Comparison of ENCODE assay signal across 9 cellular contexts in genomic region chr1:44485229-44485932, GRCh38.
DNase-seq lines count a peak whose midpoint lies in the region; ATAC-seq and TF ChIP-seq lines count a peak whose summit lies in the region.
"Had no signal": no experiment of that assay in that cellular context is flagged by ENCODE, and none has a peak within 500 bp of the region (broad histone marks: within the 10 kb centered on the region; RNA-seq: fewer than 3 reads in every experiment).

No MANE protein-coding gene starts in this region.

- DNase-seq in Right ventricle myocardium inferior (ENCODE audit: missing footprints) (no peak), cardiac septum (ENCODE audit: low spot score) (no peak), UCSD-AML1 (lab: John Stamatoyannopoulos, UW; ENCODE audit: unreplicated experiment) (peak; percentile 45), right cardiac atrium (no peak), uterus (peak; percentile 25 to 74)
- no peak for DNase-seq in activated T-cell treated with anti-CD3 and anti-CD28 coated beads, Interleukin-2, amount 50 U/mL, for 48 hours
- DNase-seq: naive B cell had no signal

- H3K27me3 ChIP-seq in right cardiac atrium (ENCODE audit: control insufficient read depth, insufficient read depth) (no peaks in the 10 kb centered on the region), uterus (no peaks in the 10 kb centered on the region)

- WGBS in right cardiac atrium = 35% methylated on average over 13 of the region's 13 CpGs

- H3K4me3 ChIP-seq in right cardiac atrium (ENCODE audit: low read length) = no peak overlapping the region
- no peak overlapping the region for H3K4me3 ChIP-seq in uterus

- no peaks in the 10 kb centered on the region for H3K36me3 ChIP-seq in uterus

- no peak for TF ChIP-seq CTCF in uterus (IDR thresholded peaks at IDR 0.05)

- intact Hi-C loops in Right ventricle myocardium inferior (cut with DNase I) = no loop called here
- intact Hi-C loops in cardiac septum (cut with DNase I) = no loop called here
- intact Hi-C loops in right cardiac atrium (cut with DNase I) = no loop called here
- intact Hi-C loops in uterus (cut with DNase I; ENCODE audit: low total_unique reads) = no loop called here

- H3K27ac ChIP-seq in right cardiac atrium (ENCODE audit: low read length) (peak overlapping the region; percentile 90), uterus (peak overlapping the region; percentile 74 to 77)

- ATAC-seq in Right ventricle myocardium inferior (peak; percentile 72), right cardiac atrium (peak; percentile 77 to 80), HG02678 (IDR thresholded peaks at IDR 0.05; ENCODE audit: unreplicated experiment) (no peak), GM21526 (IDR thresholded peaks at IDR 0.05; ENCODE audit: low FRiP score, unreplicated experiment) (no peak)

- H3K9me3 ChIP-seq in right cardiac atrium (ENCODE audit: control insufficient read depth, low read length) = no peaks in the 10 kb centered on the region
- no peaks in the 10 kb centered on the region for H3K9me3 ChIP-seq in uterus

- TF ChIP-seq POLR2A in uterus (IDR thresholded peaks at IDR 0.05) = no peak

- H3K4me1 ChIP-seq in right cardiac atrium (ENCODE audit: control insufficient read depth, insufficient read depth, low read length) (peaks cover 5% of the 10 kb centered on the region), uterus (peaks cover 0 to 11% of the 10 kb centered on the region in 2 donors)

Comparison
In these comparisons a context has a peak if more than half of its experiments do, and no peak if none do; other contexts are left out.
1. ATAC-seq: peak in Right ventricle myocardium inferior (single experiment) and right cardiac atrium (2 of 2); none in HG02678 (single experiment) and GM21526 (single experiment).
2. DNase-seq: peak in UCSD-AML1 (single experiment) and uterus (2 of 2); none in Right ventricle myocardium inferior (single experiment), cardiac septum (single experiment), right cardiac atrium (0 of 3) and activated T-cell treated with anti-CD3 and anti-CD28 coated beads, Interleukin-2, amount 50 U/mL, for 48 hours (0 of 2).